Comparison of ENCODE assay signal across 1 cellular context in genomic region chr7:155466814-155467675, GRCh38.
TF ChIP-seq lines count a peak whose summit lies in the region.

No MANE protein-coding gene starts in this region.

TF ChIP-seq in GM23338, 12 proteins besides CTCF, POLR2A, EP300 and RAD21 (continued from another document):
- TF ChIP-seq, protein P1, sequence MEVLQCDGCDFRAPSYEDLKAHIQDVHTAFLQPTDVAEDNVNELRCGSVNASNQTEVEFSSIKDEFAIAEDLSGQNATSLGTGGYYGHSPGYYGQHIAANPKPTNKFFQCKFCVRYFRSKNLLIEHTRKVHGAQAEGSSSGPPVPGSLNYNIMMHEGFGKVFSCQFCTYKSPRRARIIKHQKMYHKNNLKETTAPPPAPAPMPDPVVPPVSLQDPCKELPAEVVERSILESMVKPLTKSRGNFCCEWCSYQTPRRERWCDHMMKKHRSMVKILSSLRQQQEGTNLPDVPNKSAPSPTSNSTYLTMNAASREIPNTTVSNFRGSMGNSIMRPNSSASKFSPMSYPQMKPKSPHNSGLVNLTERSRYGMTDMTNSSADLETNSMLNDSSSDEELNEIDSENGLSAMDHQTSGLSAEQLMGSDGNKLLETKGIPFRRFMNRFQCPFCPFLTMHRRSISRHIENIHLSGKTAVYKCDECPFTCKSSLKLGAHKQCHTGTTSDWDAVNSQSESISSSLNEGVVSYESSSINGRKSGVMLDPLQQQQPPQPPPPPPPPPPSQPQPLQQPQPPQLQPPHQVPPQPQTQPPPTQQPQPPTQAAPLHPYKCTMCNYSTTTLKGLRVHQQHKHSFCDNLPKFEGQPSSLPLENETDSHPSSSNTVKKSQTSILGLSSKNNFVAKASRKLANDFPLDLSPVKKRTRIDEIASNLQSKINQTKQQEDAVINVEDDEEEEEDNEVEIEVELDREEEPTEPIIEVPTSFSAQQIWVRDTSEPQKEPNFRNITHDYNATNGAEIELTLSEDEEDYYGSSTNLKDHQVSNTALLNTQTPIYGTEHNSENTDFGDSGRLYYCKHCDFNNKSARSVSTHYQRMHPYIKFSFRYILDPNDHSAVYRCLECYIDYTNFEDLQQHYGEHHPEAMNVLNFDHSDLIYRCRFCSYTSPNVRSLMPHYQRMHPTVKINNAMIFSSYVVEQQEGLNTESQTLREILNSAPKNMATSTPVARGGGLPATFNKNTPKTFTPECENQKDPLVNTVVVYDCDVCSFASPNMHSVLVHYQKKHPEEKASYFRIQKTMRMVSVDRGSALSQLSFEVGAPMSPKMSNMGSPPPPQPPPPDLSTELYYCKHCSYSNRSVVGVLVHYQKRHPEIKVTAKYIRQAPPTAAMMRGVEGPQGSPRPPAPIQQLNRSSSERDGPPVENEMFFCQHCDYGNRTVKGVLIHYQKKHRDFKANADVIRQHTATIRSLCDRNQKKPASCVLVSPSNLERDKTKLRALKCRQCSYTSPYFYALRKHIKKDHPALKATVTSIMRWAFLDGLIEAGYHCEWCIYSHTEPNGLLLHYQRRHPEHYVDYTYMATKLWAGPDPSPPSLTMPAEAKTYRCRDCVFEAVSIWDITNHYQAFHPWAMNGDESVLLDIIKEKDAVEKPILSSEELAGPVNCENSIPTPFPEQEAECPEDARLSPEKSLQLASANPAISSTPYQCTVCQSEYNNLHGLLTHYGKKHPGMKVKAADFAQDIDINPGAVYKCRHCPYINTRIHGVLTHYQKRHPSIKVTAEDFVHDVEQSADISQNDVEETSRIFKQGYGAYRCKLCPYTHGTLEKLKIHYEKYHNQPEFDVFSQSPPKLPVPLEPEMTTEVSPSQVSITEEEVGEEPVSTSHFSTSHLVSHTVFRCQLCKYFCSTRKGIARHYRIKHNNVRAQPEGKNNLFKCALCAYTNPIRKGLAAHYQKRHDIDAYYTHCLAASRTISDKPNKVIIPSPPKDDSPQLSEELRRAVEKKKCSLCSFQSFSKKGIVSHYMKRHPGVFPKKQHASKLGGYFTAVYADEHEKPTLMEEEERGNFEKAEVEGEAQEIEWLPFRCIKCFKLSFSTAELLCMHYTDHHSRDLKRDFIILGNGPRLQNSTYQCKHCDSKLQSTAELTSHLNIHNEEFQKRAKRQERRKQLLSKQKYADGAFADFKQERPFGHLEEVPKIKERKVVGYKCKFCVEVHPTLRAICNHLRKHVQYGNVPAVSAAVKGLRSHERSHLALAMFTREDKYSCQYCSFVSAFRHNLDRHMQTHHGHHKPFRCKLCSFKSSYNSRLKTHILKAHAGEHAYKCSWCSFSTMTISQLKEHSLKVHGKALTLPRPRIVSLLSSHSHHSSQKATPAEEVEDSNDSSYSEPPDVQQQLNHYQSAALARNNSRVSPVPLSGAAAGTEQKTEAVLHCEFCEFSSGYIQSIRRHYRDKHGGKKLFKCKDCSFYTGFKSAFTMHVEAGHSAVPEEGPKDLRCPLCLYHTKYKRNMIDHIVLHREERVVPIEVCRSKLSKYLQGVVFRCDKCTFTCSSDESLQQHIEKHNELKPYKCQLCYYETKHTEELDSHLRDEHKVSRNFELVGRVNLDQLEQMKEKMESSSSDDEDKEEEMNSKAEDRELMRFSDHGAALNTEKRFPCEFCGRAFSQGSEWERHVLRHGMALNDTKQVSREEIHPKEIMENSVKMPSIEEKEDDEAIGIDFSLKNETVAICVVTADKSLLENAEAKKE (CRISPR knock-in tag; IDR thresholded peaks at IDR 0.05) = no peak
- TF ChIP-seq ZNF331 (CRISPR knock-in tag; IDR thresholded peaks at IDR 0.05; ENCODE audit: low read depth) = no peak
TF ChIP-seq in GM23338: peak in this region for 2.
